In genomic region chr10:26292058-26292457, GRCh38 we compare ENCODE assay signal across 17 cellular contexts.
"Had no signal": no experiment of that assay in that cellular context is flagged by ENCODE, and none has a peak within 500 bp of the region (broad histone marks: within the 10 kb centered on the region; RNA-seq: fewer than 3 reads in every experiment).

No MANE protein-coding gene starts in this region.

- H3K4me3 ChIP-seq: gastrocnemius medialis, lung, pancreas, sigmoid colon, spleen, stomach, testis had no signal

- ATAC-seq: activated CD8-positive, alpha-beta T cell treated with anti-CD3 and anti-CD28 coated beads for 36 hours; gastrocnemius medialis; left colon; pancreas; WTC11 had no signal

- H3K27ac Mint-ChIP-seq: activated CD8-positive, alpha-beta T cell treated with anti-CD3 and anti-CD28 coated beads for 36 hours; mesothelial cell of epicardium; WTC11 had no signal

- H3K4me1 Mint-ChIP-seq: mesothelial cell of epicardium, WTC11 had no signal

- H3K9me3 Mint-ChIP-seq: activated CD8-positive, alpha-beta T cell treated with anti-CD3 and anti-CD28 coated beads for 36 hours had no signal

- H3K27ac ChIP-seq: epithelial cell of prostate, gastrocnemius medialis, pancreas, sigmoid colon, spleen, stomach, testis had no signal

- H3K36me3 ChIP-seq: gastrocnemius medialis, pancreas, sigmoid colon, spleen, stomach had no signal

- H3K36me3 Mint-ChIP-seq: mesothelial cell of epicardium, WTC11 had no signal

- H3K4me3 Mint-ChIP-seq: activated CD8-positive, alpha-beta T cell treated with anti-CD3 and anti-CD28 coated beads for 36 hours; mesothelial cell of epicardium; WTC11 had no signal

- H3K9me3 ChIP-seq: gastrocnemius medialis, pancreas, sigmoid colon, spleen, stomach, testis had no signal

- H3K27me3 ChIP-seq: gastrocnemius medialis, pancreas, testis had no signal

- H3K4me1 ChIP-seq: gastrocnemius medialis, pancreas, sigmoid colon, spleen, stomach, testis had no signal

- DNase-seq: activated CD4-positive, alpha-beta T cell treated with anti-CD3 and anti-CD28 coated beads for 4 hours; activated CD8-positive, alpha-beta memory T cell treated with anti-CD3 and anti-CD28 coated beads, Interleukin-2, amount 50 U/mL, for 48 hours; activated CD8-positive, alpha-beta T cell treated with anti-CD3 and anti-CD28 coated beads for 36 hours; activated naive CD4-positive, alpha-beta T cell; anterior cingulate cortex; effector memory CD4-positive, alpha-beta T cell; gastrocnemius medialis; left colon; pancreas; sigmoid colon; spleen; stomach; testis had no signal
